8 cellular contexts compared by ENCODE assay signal in genomic region chr5:142472306-142472951, GRCh38.
DNase-seq lines count a peak whose midpoint lies in the region; FAIRE-seq and TF ChIP-seq lines count a peak whose summit lies in the region.

No MANE protein-coding gene starts in this region.

- H3K27me3 ChIP-seq in SK-N-SH (ENCODE audit: insufficient read depth) (no peaks in the 10 kb centered on the region), small intestine (ENCODE audit: control insufficient read depth in 2 of 2, insufficient read depth in 2 of 2, low read length in 2 of 2) (no peaks in the 10 kb centered on the region)

- H3F3A ChIP-seq in SK-N-SH (replicated peaks; ENCODE audit: insufficient read depth): peaks cover 24% of the 10 kb centered on the region

- H3K79me2 ChIP-seq in SK-N-SH (ENCODE audit: insufficient read depth) (no peaks in the 10 kb centered on the region), OCI-LY7 (ENCODE audit: insufficient read depth, low read depth, low read length) (no peaks in the 10 kb centered on the region)

- TF ChIP-seq RAD21 in SK-N-SH (IDR thresholded peaks at IDR 0.05; ENCODE audit: low read length): no peak

- BruUV-seq in OCI-LY7 (replicated peaks; lab: Mats Ljungman, UMichigan): no TSS peak

- H3K9ac ChIP-seq in SK-N-SH: peak overlapping the region; percentile 51

- H3K9me3 ChIP-seq in SK-N-SH: no peaks in the 10 kb centered on the region
- H3K9me3 ChIP-seq in small intestine (ENCODE audit: control insufficient read depth, low read depth): no peaks in the 10 kb centered on the region
- H3K9me3 ChIP-seq in OCI-LY7 (ENCODE audit: low read length): no peaks in the 10 kb centered on the region

- TF ChIP-seq EP300 in SK-N-SH (IDR thresholded peaks at IDR 0.05; ENCODE audit: borderline replicate concordance in 1 of 2, low read depth in 1 of 2, low read length in 1 of 2): peak in 1 of 2 experiments; percentile 85; a peak in 1 of 4 replicates

- H3K9me2 ChIP-seq in SK-N-SH (no peaks in the 10 kb centered on the region), OCI-LY7 (ENCODE audit: insufficient read depth, low read length) (no peaks in the 10 kb centered on the region)

- no peak for FAIRE-seq in small intestine (lab: Jason Lieb, UNC)

- intact Hi-C loops in OCI-LY7 (cut with micrococcal nuclease; ENCODE audit: unreplicated experiment): no loop called here

- TF ChIP-seq CTCF in SK-N-SH (IDR thresholded peaks at IDR 0.05) (no peak), astrocyte of the spinal cord (IDR thresholded peaks at IDR 0.05; ENCODE audit: low read depth, low read length) (no peak), OCI-LY7 (conservative IDR thresholded peaks at IDR 0.05; ENCODE audit: low read length) (no peak)

- H3K4me2 ChIP-seq in SK-N-SH (peak overlapping the region; percentile 41), OCI-LY7 (ENCODE audit: low read length) (no peak overlapping the region)

- H3K4me3 ChIP-seq in SK-N-SH (ENCODE audit: low read depth in 2 of 2, low read length in 1 of 2) (no peak overlapping the region), astrocyte of the spinal cord (ENCODE audit: low read depth, low read length) (no peak overlapping the region), small intestine (ENCODE audit: low read depth in 1 of 2, low read length in 2 of 2) (no peak overlapping the region), OCI-LY7 (ENCODE audit: low read depth, low read length, poor library complexity, severe bottlenecking) (no peak overlapping the region)

- in situ Hi-C loops in Caki2 (cut with HindIII; ENCODE audit: low pct_unique_long_range_greater_than_20kb, low sequenced_read_pairs): no loop called here
- in situ Hi-C loops in astrocyte of the spinal cord (cut with HindIII; ENCODE audit: low sequenced_read_pairs): no loop called here

- H4K20me1 ChIP-seq in SK-N-SH (ENCODE audit: insufficient read depth) (no peaks in the 10 kb centered on the region), OCI-LY7 (ENCODE audit: insufficient read depth, low read length) (no peaks in the 10 kb centered on the region)

- WGBS in SK-N-SH (ENCODE audit: low lambda C conversion rate): 31% methylated on average over 7 of the region's 7 CpGs
- WGBS in small intestine, 3 donors: 78 to 81% (median 80%) methylated on average over 7 of the region's 7 CpGs

- H3K36me3 ChIP-seq in SK-N-SH (replicated peaks in 1 of 2; ENCODE audit: control insufficient read depth in 1 of 2, insufficient read depth in 2 of 2, low read length in 1 of 2): no peaks in the 10 kb centered on the region
- no peaks in the 10 kb centered on the region for H3K36me3 ChIP-seq in small intestine (ENCODE audit: control insufficient read depth in 2 of 2, insufficient read depth in 2 of 2, low read length in 2 of 2)
- no peaks in the 10 kb centered on the region for H3K36me3 ChIP-seq in OCI-LY7 (ENCODE audit: insufficient read depth, low read length)

- H3K4me1 ChIP-seq in SK-N-SH (ENCODE audit: control insufficient read depth in 1 of 2, insufficient read depth in 2 of 2, low read depth in 1 of 2, low read length in 1 of 2) (peaks cover 6 to 8% of the 10 kb centered on the region in 2 experiments; a peak in 2 of 4 replicates), small intestine (ENCODE audit: control insufficient read depth in 2 of 2, insufficient read depth in 1 of 2, low read depth in 1 of 2, low read length in 1 of 2) (no peaks in the 10 kb centered on the region), OCI-LY7 (ENCODE audit: insufficient read depth, low read length, poor library complexity, severe bottlenecking) (no peaks in the 10 kb centered on the region)

- peak overlapping the region in 1 of 2 experiments; percentile 91; a peak in 2 of 4 replicates for H3K27ac ChIP-seq in SK-N-SH (ENCODE audit: low read depth in 2 of 2, low read length in 1 of 2)
- no peak overlapping the region for H3K27ac ChIP-seq in small intestine (ENCODE audit: low read depth in 1 of 2, low read length in 1 of 2)
- H3K27ac ChIP-seq in OCI-LY7 (ENCODE audit: low read depth, low read length, poor library complexity, severe bottlenecking): no peak overlapping the region

- H2AFZ ChIP-seq in SK-N-SH (ENCODE audit: low read depth): peak overlapping the region; percentile 19; the same call in 1 of the 2 replicates
- no peak overlapping the region for H2AFZ ChIP-seq in OCI-LY7 (ENCODE audit: low read length)

- POLR2A ChIA-PET in SK-N-SH (lab: Yijun Ruan, JAX) (no interaction called here), OCI-LY7 (lab: Charles Lee) (no interaction called here)

- DNase-seq in Caki2 (ENCODE audit: low read depth) (peak; percentile 33), SK-N-SH (no peak), astrocyte of the spinal cord (ENCODE audit: low read depth, low spot score) (peak; percentile 86), small intestine (peak; percentile 24), OCI-LY7 (ENCODE audit: low spot score) (no peak), NCI-H187 (lab: John Stamatoyannopoulos, UW) (no peak), hippocampal formation (lab: John Stamatoyannopoulos, UW) (no peak), KG1 (lab: John Stamatoyannopoulos, UW) (no peak)

- CTCF ChIA-PET in SK-N-SH (lab: Yijun Ruan, JAX): no interaction called here
- CTCF ChIA-PET in OCI-LY7 (lab: Charles Lee; ENCODE audit: unreplicated experiment): no interaction called here

TF ChIP-seq in SK-N-SH, 30 proteins besides CTCF, POLR2A, EP300 and RAD21:
- TF ChIP-seq SIN3A (IDR thresholded peaks at IDR 0.05; ENCODE audit: borderline replicate concordance, low read depth, low read length) (0 out of 2 replicates have a peak, but pooled peaks have one; percentile 19), JUND (IDR thresholded peaks at IDR 0.05) (peak; percentile 83), TAF1 (IDR thresholded peaks at IDR 0.05; ENCODE audit: borderline replicate concordance, low read depth, low read length) (no peak), FOSL2 (IDR thresholded peaks at IDR 0.05; ENCODE audit: borderline replicate concordance, low read depth) (peak; percentile 90), TCF12 (IDR thresholded peaks at IDR 0.05) (peak; percentile 78), IRF3 (IDR thresholded peaks at IDR 0.05; ENCODE audit: low read depth, low read length) (no peak), POLR2AphosphoS5 (IDR thresholded peaks at IDR 0.05; ENCODE audit: low read depth, low read length) (peak; percentile 29; the same call in 1 of the 2 replicates), ELF1 (IDR thresholded peaks at IDR 0.05) (peak; percentile 21; the same call in 1 of the 2 replicates), MAX (IDR thresholded peaks at IDR 0.05; ENCODE audit: low read depth) (peak; percentile 47), RXRA (IDR thresholded peaks at IDR 0.05; ENCODE audit: borderline replicate concordance, low read depth) (peak; percentile 84; the same call in 1 of the 2 replicates), YY1 (IDR thresholded peaks at IDR 0.05; ENCODE audit: low read depth) (no peak), FOXJ3 (CRISPR knock-in tag; IDR thresholded peaks at IDR 0.05) (no peak), MEF2A (IDR thresholded peaks at IDR 0.05; ENCODE audit: borderline replicate concordance, low read depth) (peak; percentile 26; the same call in 1 of the 2 replicates), NFIC (IDR thresholded peaks at IDR 0.05; ENCODE audit: borderline replicate concordance) (peak; percentile 84), GATA2 (CRISPR knock-in tag; IDR thresholded peaks at IDR 0.05) (no peak), CHD2 (IDR thresholded peaks at IDR 0.05; ENCODE audit: low read length, partially characterized antibody) (no peak), RFX5 (IDR thresholded peaks at IDR 0.05; ENCODE audit: low read length) (no peak), PBX3 (IDR thresholded peaks at IDR 0.05) (peak; percentile 72; the same call in 1 of the 2 replicates), USF1 (IDR thresholded peaks at IDR 0.05; ENCODE audit: borderline replicate concordance, low read depth) (no peak), MXI1 (IDR thresholded peaks at IDR 0.05; ENCODE audit: low read depth, low read length) (no peak), TEAD4 (IDR thresholded peaks at IDR 0.05; ENCODE audit: borderline replicate concordance, insufficient read depth) (peak; percentile 63; the same call in 1 of the 2 replicates), GABPA (IDR thresholded peaks at IDR 0.05; ENCODE audit: low read depth) (peak; percentile 68), FOXM1 (IDR thresholded peaks at IDR 0.05; ENCODE audit: low read depth) (no peak)

Comparison
In these comparisons a context has a peak if more than half of its experiments do, and no peak if none do; other contexts are left out.
1. DNase-seq: peak in Caki2 (single experiment), astrocyte of the spinal cord (single experiment) and small intestine (single experiment); none in SK-N-SH (single experiment), OCI-LY7 (single experiment), NCI-H187 (0 of 2), hippocampal formation (0 of 2) and KG1 (single experiment).